Comparison of ENCODE assay signal across 8 cellular contexts in the genomic region with DNA sequence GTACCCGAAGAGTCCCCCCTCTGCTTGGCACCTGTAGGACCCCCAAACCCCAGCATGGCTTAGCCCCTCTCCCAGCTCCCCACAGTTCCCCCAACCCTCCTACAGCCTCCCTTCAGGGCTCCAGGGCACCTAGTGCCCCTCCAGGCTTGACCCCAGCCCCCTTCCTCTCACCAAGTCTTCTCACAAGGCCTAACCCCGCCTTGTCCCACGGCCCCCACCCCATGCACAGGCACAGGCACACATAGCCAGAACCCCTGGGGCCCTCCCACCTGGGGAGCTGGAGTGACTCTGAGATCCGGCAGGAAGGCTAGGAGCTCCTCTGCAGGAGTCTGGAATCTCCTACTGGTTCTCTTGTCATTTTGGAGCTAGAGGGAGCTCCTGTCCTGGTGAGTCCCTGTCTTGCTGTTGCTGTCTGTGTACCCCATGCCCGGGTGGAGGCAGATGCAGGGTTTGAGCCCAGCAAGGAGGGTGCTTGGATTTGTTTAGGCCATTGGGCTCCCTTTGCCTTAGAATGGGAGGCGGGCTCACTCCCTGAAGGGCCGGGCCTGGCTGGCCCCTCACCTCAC. TPM values are rescaled to one million over a fixed set of nuclear protein-coding genes. Genes with fewer than 3 reads are reported as not detected.
A peak's percentile ranks its signal among the peaks of the same experiment; 100 is the strongest.
DNase-seq lines count a peak whose midpoint lies in the region; ATAC-seq and TF ChIP-seq lines count a peak whose summit lies in the region.

No MANE protein-coding gene starts in this region.

- H3K27me3 Mint-ChIP-seq in T-helper 17 cell = no peaks in the 10 kb centered on the region

- peak overlapping the region; percentile 89 for H3K27ac Mint-ChIP-seq in T-helper 17 cell

- WGBS in psoas muscle, 3 donors = 30 to 45% (median 31%) methylated on average over 7 of the region's 7 CpGs

- H3K27me3 ChIP-seq in foreskin keratinocyte (no peaks in the 10 kb centered on the region), psoas muscle (ENCODE audit: insufficient read depth in 3 of 3, low read length in 2 of 3) (no peaks in the 10 kb centered on the region)

- H3K27ac ChIP-seq in foreskin keratinocyte (peak overlapping the region; percentile 58), psoas muscle (peak overlapping the region; percentile 89)

- TF ChIP-seq CTCF in foreskin keratinocyte (conservative IDR thresholded peaks at IDR 0.05) (peak; percentile 55), psoas muscle (IDR thresholded peaks at IDR 0.05) (peak; percentile 13)

- peaks cover 40% of the 10 kb centered on the region for H3K4me1 ChIP-seq in ES-I3 (ENCODE audit: insufficient read depth, low read length)
- H3K4me1 ChIP-seq in foreskin keratinocyte = peaks cover 37% of the 10 kb centered on the region
- peaks cover 74% of the 10 kb centered on the region for H3K4me1 ChIP-seq in psoas muscle

- no peak for ATAC-seq in T-helper 17 cell
- peak; percentile 1 for ATAC-seq in foreskin keratinocyte
- peak; percentile 57 to 77 (median 64) for ATAC-seq in psoas muscle
- ATAC-seq in HG03196 (IDR thresholded peaks at IDR 0.05; ENCODE audit: unreplicated experiment) = no peak
- ATAC-seq in HG03097 (IDR thresholded peaks at IDR 0.05; ENCODE audit: low FRiP score, unreplicated experiment) = no peak
- no peak for ATAC-seq in GM19328 (IDR thresholded peaks at IDR 0.05; ENCODE audit: unreplicated experiment)

- H3K4me3 Mint-ChIP-seq in T-helper 17 cell = peak overlapping the region; percentile 88

- no peak for DNase-seq in T-helper 17 cell
- DNase-seq in foreskin keratinocyte = peak in 1 of 2 donors; percentile 45
- peak; percentile 40 to 84 for DNase-seq in psoas muscle
- no peak for DNase-seq in NCI-H226

- intact Hi-C loops in psoas muscle (cut with DNase I) = loop anchor here (1.0 to 5.0 kb wide), 2 partner anchors 69 to 71 kb away; no protein-coding TSS in a partner anchor

- H3K36me3 ChIP-seq in ES-I3 (ENCODE audit: insufficient read depth, low read length) (0 out of 2 replicates have a peak, but pooled peaks cover 2% of the 10 kb centered on the region), psoas muscle (ENCODE audit: insufficient read depth in 1 of 2, low read depth in 1 of 2) (no peaks in the 10 kb centered on the region)

- peaks cover 2% of the 10 kb centered on the region for H3K36me3 Mint-ChIP-seq in T-helper 17 cell (ENCODE audit: low read depth)

- H3K9me3 ChIP-seq in ES-I3 (ENCODE audit: control insufficient read depth, insufficient read depth, low read length) = no peaks in the 10 kb centered on the region
- H3K9me3 ChIP-seq in T-helper 17 cell (ENCODE audit: control insufficient read depth, low read length, poor library complexity, severe bottlenecking) = no peaks in the 10 kb centered on the region
- H3K9me3 ChIP-seq in psoas muscle = no peaks in the 10 kb centered on the region

- peak overlapping the region; percentile 59 for H3K4me3 ChIP-seq in psoas muscle

- H3K9ac ChIP-seq in ES-I3 (ENCODE audit: low read depth, low read length) = 0 out of 2 replicates have a peak overlapping the region, but pooled peaks have one; percentile 19

- peaks cover 87% of the 10 kb centered on the region for H3K4me1 Mint-ChIP-seq in T-helper 17 cell

RNA-seq across cellular contexts. Expression of gene KLF13, which starts 39.6 kb away (rescaled TPM):
- total RNA-seq in T-helper 17 cell (100 to 1,000 TPM; 184 to 226 TPM), foreskin keratinocyte (57.9 and 58.1 TPM in 2 replicates), psoas muscle (10 to 100 TPM; 11.9 to 45.6 (median 25.2) TPM)
- polyA plus RNA-seq in foreskin keratinocyte (54.9 and 55.8 TPM in 2 replicates), psoas muscle (10 to 100 TPM; 14.5 to 29.0 (median 20.4) TPM)

Comparison
In these comparisons a context has a peak if more than half of its experiments do, and no peak if none do; other contexts are left out.
1. ATAC-seq: peak in foreskin keratinocyte (single experiment) and psoas muscle (4 of 4); none in T-helper 17 cell (single experiment), HG03196 (single experiment), HG03097 (single experiment) and GM19328 (single experiment).
2. DNase-seq: peak in psoas muscle (2 of 2); none in T-helper 17 cell (0 of 3) and NCI-H226 (single experiment).